ENCODE assay signal across 27 cellular contexts in the genomic region with DNA sequence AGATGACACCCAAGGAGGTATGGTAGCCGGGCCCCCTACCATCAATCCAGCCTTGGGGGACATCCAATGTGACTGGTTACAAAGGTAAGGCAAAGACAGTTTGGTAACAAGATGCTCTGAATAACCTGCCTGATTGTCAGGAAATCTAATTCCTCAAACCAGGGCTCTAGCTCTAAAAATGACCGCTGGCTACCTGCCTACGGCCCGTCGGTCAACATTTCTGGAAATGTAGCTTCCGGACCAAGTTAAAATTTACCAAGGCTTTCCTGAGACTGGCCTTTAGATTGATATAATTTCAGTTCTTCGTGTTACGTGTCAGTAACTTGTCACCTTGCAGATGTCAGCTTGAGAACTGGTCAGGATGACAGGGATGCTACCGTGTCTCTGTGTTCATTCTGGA.
"Had no signal": no experiment of that assay in that cellular context is flagged by ENCODE, and none has a peak within 500 bp of the region (broad histone marks: within the 10 kb centered on the region; RNA-seq: fewer than 3 reads in every experiment).

No MANE protein-coding gene starts in this region.

- H3K4me3 Mint-ChIP-seq: activated CD8-positive, alpha-beta T cell treated with anti-CD3 and anti-CD28 coated beads for 36 hours; activated naive CD8-positive, alpha-beta T cell treated with anti-CD3 and anti-CD28 coated beads, Interleukin-2, amount 10 ng/mL, durations not matched to agents 7 days and 5 days; activated T-helper 1 cell treated with anti-CD3 and anti-CD28 coated beads, Interleukin-12 subunit alpha, Interleukin-12 subunit beta, Interleukin-2, Interleukin-4 antibody, amounts not matched to agents 30 ng/mL and 10 ng/mL and 1 ng/mL, durations not matched to agents 14 hours and 24 hours and 36 hours had no signal

- H3K9me3 Mint-ChIP-seq: activated CD8-positive, alpha-beta T cell treated with anti-CD3 and anti-CD28 coated beads for 36 hours; activated naive CD8-positive, alpha-beta T cell treated with anti-CD3 and anti-CD28 coated beads, Interleukin-2, amount 10 ng/mL, durations not matched to agents 7 days and 5 days; activated T-helper 1 cell treated with anti-CD3 and anti-CD28 coated beads, Interleukin-12 subunit alpha, Interleukin-12 subunit beta, Interleukin-2, Interleukin-4 antibody, amounts not matched to agents 30 ng/mL and 10 ng/mL and 1 ng/mL, durations not matched to agents 14 hours and 24 hours and 36 hours had no signal

- DNase-seq: activated CD4-positive, alpha-beta T cell treated with anti-CD3 and anti-CD28 coated beads for 4 hours; activated CD8-positive, alpha-beta memory T cell treated with anti-CD3 and anti-CD28 coated beads, Interleukin-2, amount 50 U/mL, for 4 hours; activated CD8-positive, alpha-beta T cell treated with anti-CD3 and anti-CD28 coated beads for 36 hours; activated effector memory CD4-positive, alpha-beta T cell treated with anti-CD3 and anti-CD28 coated beads, Interleukin-2, amount 50 U/mL, for 16 hours; activated naive CD4-positive, alpha-beta T cell treated with Interleukin-2 at 50 U/mL for 16 hours; activated naive CD8-positive, alpha-beta T cell treated with anti-CD3 and anti-CD28 coated beads, Interleukin-2, amount 10 ng/mL, durations not matched to agents 7 days and 5 days; aorta; caudate nucleus; NCI-H1092; NCI-H1417; NCI-H1930; NCI-H2107; NCI-H345; NCI-H510A; NCI-H526 treated with DMSO at 0.1 percent for 48 hours; NK-92 treated with Interleukin-12 subunit alpha and Interleukin-12 subunit beta, amount 100 ng/mL, for 24 hours; OCI-M1; RPMI8226; T-helper 1 cell; WERI-Rb-1 had no signal

- H3K27me3 Mint-ChIP-seq: activated CD8-positive, alpha-beta T cell treated with anti-CD3 and anti-CD28 coated beads for 36 hours; activated naive CD8-positive, alpha-beta T cell treated with anti-CD3 and anti-CD28 coated beads, Interleukin-2, amount 10 ng/mL, durations not matched to agents 7 days and 5 days had no signal

- H3K4me1 ChIP-seq: breast epithelium had no signal

- H3K9ac ChIP-seq: KMS-11 had no signal

- H3K27ac Mint-ChIP-seq: activated CD8-positive, alpha-beta T cell treated with anti-CD3 and anti-CD28 coated beads for 36 hours; activated naive CD8-positive, alpha-beta T cell treated with anti-CD3 and anti-CD28 coated beads, Interleukin-2, amount 10 ng/mL, durations not matched to agents 7 days and 5 days; activated T-helper 1 cell treated with anti-CD3 and anti-CD28 coated beads, Interleukin-12 subunit alpha, Interleukin-12 subunit beta, Interleukin-2, Interleukin-4 antibody, amounts not matched to agents 30 ng/mL and 10 ng/mL and 1 ng/mL, durations not matched to agents 14 hours and 24 hours and 36 hours had no signal

- H3K27me3 ChIP-seq: breast epithelium had no signal

- H3K27ac ChIP-seq: breast epithelium, KMS-11, SK-N-MC, WERI-Rb-1 had no signal

- ATAC-seq: activated CD4-positive, CD25-positive, alpha-beta regulatory T cell treated with anti-CD3 and anti-CD28 coated beads, Interleukin-2, amount 50 U/mL, for 24 hours; activated CD8-positive, alpha-beta T cell treated with anti-CD3 and anti-CD28 coated beads for 36 hours; Panc1; Right ventricle myocardium inferior had no signal

- H3K4me2 ChIP-seq: KMS-11 had no signal

- H3K9me3 ChIP-seq: breast epithelium had no signal
